In the genomic region with DNA sequence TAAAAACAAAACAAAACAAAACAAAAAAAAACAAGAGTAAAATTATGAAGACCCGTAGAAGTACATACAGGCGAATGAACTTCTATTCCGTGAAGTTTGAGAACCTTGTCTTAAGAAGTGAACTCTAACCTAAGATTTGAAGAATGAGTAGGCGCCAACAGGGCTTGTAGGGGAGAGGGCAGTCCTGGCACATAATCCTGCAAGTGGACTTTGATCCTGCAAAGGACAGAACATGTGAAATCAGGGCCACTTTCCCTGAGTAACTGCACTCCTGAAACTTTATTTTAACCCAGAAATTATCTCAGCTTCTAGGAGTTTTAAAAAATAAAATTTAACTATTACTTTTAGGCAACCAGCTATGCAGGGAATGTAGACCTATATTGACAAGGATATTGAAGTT, we compare ENCODE assay signal across 29 cellular contexts.
"Had no signal": no experiment of that assay in that cellular context is flagged by ENCODE, and none has a peak within 500 bp of the region (broad histone marks: within the 10 kb centered on the region; RNA-seq: fewer than 3 reads in every experiment).

No MANE protein-coding gene starts in this region.

- H3K9me3 ChIP-seq: breast epithelium, esophagus squamous epithelium, lower lobe of right lung, sigmoid colon, suprapubic skin, tibial artery, upper lobe of right lung had no signal

- H3K4me3 ChIP-seq: breast epithelium, esophagus squamous epithelium, lower lobe of right lung, sigmoid colon, smooth muscle cell, suprapubic skin, tibial artery, upper lobe of right lung had no signal

- H3K36me3 ChIP-seq: breast epithelium, esophagus squamous epithelium, lower lobe of right lung, sigmoid colon, suprapubic skin, tibial artery, upper lobe of right lung had no signal

- H3K27ac ChIP-seq: breast epithelium, esophagus squamous epithelium, lower lobe of right lung, sigmoid colon, suprapubic skin, tibial artery, upper lobe of right lung had no signal

- H3K4me1 ChIP-seq: breast epithelium, esophagus squamous epithelium, lower lobe of right lung, suprapubic skin, tibial artery, upper lobe of right lung had no signal

- H3K27me3 ChIP-seq: breast epithelium, esophagus squamous epithelium, sigmoid colon, suprapubic skin, tibial artery, upper lobe of right lung had no signal

- DNase-seq: activated CD4-positive, alpha-beta memory T cell treated with anti-CD3 and anti-CD28 coated beads, Interleukin-2, amount 10 ng/mL, durations not matched to agents 7 days and 5 days; activated CD4-positive, alpha-beta T cell treated with anti-CD3 and anti-CD28 coated beads for 1 hour; activated CD4-positive, alpha-beta T cell treated with anti-CD3 and anti-CD28 coated beads, Interleukin-2, amount 10 ng/mL, durations not matched to agents 7 days and 5 days; activated CD8-positive, alpha-beta memory T cell treated with anti-CD3 and anti-CD28 coated beads, Interleukin-2, amount 50 U/mL, for 48 hours; activated gamma-delta T cell treated with Interleukin-2 at 50 U/mL for 16 hours; activated naive CD4-positive, alpha-beta T cell treated with anti-CD3 and anti-CD28 coated beads, Interleukin-2, amount 50 U/mL, for 16 hours; activated T-cell treated with anti-CD3 and anti-CD28 coated beads, Interleukin-2, amount 50 U/mL, for 4 hours; amniotic stem cell; central memory CD4-positive, alpha-beta T cell; esophagus squamous epithelium; foreskin melanocyte; glutamatergic neuron; hippocampal formation; lower lobe of right lung; mesendoderm; retina; sigmoid colon; stimulated activated CD4-positive, alpha-beta T cell treated with anti-CD3 and anti-CD28 coated beads, Interleukin-1b, Interleukin-23, amount 100 ng/mL, for 48 hours; stimulated activated CD4-positive, alpha-beta T cell treated with anti-CD3 and anti-CD28 coated beads, Interleukin-4, amount 100 ng/mL, for 4 hours; stimulated activated CD8-positive, alpha-beta memory T cell treated with anti-CD3 and anti-CD28 coated beads, Interleukin-4, amount 100 ng/mL, for 48 hours; T1000; tibial artery; upper lobe of right lung had no signal

- FAIRE-seq: keratinocyte had no signal

- ATAC-seq: activated T-cell treated with anti-CD3 and anti-CD28 coated beads, Interleukin-2, amount 50 U/mL, for 4 hours; activated T-helper 17 cell treated with anti-CD3 and anti-CD28 coated beads, Interleukin-2, amount 50 U/mL, for 72 hours; lower lobe of right lung; stimulated activated memory B cell treated with anti-CD40 and anti-IgM and Interleukin-4, amounts not matched to agents 10 μg/mL and 1 μg/mL and 100 μg/mL, for 72 hours; upper lobe of right lung had no signal
